ENCODE assay signal across 8 cellular contexts in the genomic region with DNA sequence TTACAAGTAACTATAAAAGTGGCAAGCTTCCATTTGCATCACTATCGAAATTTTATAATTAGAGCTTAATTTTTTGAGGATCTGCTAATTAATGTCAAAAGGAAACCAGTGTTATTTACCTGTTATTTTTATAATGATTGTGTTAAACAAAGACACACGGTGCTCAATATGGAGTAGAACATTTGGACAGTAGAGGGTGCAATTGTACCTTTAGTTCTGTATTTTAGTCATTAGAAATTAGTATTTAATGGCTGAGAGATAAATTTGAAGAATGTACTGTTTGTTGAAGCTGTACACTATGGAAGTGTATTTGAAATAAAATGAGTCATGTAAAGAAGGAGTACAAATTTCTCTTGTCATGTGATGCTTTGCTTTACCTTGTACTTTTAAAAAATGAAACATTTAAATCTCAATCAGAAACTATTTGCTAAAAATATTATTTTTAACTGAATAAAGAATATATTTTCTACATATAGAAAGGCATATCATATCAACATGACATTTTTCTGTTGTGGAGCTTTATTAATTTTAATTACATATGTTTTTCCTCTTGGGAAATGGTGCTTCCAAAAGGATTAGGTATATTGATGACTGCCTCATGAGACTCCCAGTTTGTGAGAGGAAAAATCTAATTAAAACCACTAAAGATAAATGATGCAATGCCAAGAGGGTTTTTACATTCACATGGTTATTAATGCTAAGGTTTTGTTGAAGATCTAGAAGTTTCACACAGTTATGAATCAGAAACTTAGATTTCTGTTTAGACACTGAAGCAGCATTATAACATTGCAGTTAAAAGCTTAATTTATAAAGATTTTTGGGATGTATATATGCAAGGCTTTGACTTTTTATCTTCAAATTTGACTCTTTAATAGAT. TPM values are rescaled to one million over a fixed set of nuclear protein-coding genes. Genes with fewer than 3 reads are reported as not detected.
DNase-seq lines count a peak whose midpoint lies in the region; ATAC-seq and TF ChIP-seq lines count a peak whose summit lies in the region.

No MANE protein-coding gene starts in this region.

- H3K9me3 Mint-ChIP-seq in Calu3 (ENCODE audit: low read depth, unreplicated experiment) (no peaks in the 10 kb centered on the region), chondrocyte (ENCODE audit: low read depth) (peaks cover 6% of the 10 kb centered on the region), mesothelial cell of epicardium (peaks cover 10% of the 10 kb centered on the region)

- H3K4me1 Mint-ChIP-seq in Calu3 (ENCODE audit: low read depth, unreplicated experiment) (no peaks in the 10 kb centered on the region), chondrocyte (ENCODE audit: low read depth) (peaks cover 13% of the 10 kb centered on the region), mesothelial cell of epicardium (peaks cover 22% of the 10 kb centered on the region)

- ATAC-seq in GM21447 (IDR thresholded peaks at IDR 0.05; ENCODE audit: unreplicated experiment) = no peak
- ATAC-seq in aorta (ENCODE audit: low FRiP score) = no peak

- no peak overlapping the region for H3K27ac ChIP-seq in aorta (ENCODE audit: low read depth in 1 of 2, low read length in 2 of 2)

- H3K4me1 ChIP-seq in aorta (ENCODE audit: control insufficient read depth in 1 of 2, insufficient read depth in 2 of 2, low read length in 2 of 2) = no peaks in the 10 kb centered on the region

- no peaks in the 10 kb centered on the region for H3K27me3 ChIP-seq in MG63
- H3K27me3 ChIP-seq in aorta (ENCODE audit: control insufficient read depth in 1 of 2, insufficient read depth in 2 of 2, low read length in 1 of 2) = no peaks in the 10 kb centered on the region

- H3K36me3 Mint-ChIP-seq in Calu3 (ENCODE audit: insufficient read depth, unreplicated experiment) = no peaks in the 10 kb centered on the region
- peaks cover 4% of the 10 kb centered on the region for H3K36me3 Mint-ChIP-seq in chondrocyte (ENCODE audit: low read depth)
- peaks cover 8% of the 10 kb centered on the region for H3K36me3 Mint-ChIP-seq in mesothelial cell of epicardium

- WGBS in aorta, 2 donors = 1 to 3% methylated on average over 2 of the region's 2 CpGs

- H3K9me3 ChIP-seq in MG63 = no peaks in the 10 kb centered on the region
- no peaks in the 10 kb centered on the region for H3K9me3 ChIP-seq in aorta (ENCODE audit: control insufficient read depth, low read length)

- no peaks in the 10 kb centered on the region for H3K36me3 ChIP-seq in MG63
- no peaks in the 10 kb centered on the region for H3K36me3 ChIP-seq in aorta (ENCODE audit: control insufficient read depth in 1 of 2, insufficient read depth in 2 of 2, low read length in 1 of 2)

- H3K4me3 ChIP-seq in MG63 (no peak overlapping the region), aorta (ENCODE audit: low read length in 2 of 2) (no peak overlapping the region)

- H3K27ac Mint-ChIP-seq in Calu3 (ENCODE audit: unreplicated experiment) (no peak overlapping the region), chondrocyte (ENCODE audit: unreplicated experiment) (no peak overlapping the region), mesothelial cell of epicardium (no peak overlapping the region)

- CTCF ChIA-PET in Calu3 (lab: Charles Lee) = interaction anchor here (0.9 to 2.1 kb wide), 2 partner anchors 148 to 358 kb away, joined by 3 to 10 read pairs; no protein-coding TSS in a partner anchor

- TF ChIP-seq CTCF in Calu3 (IDR thresholded peaks at IDR 0.05; ENCODE audit: unreplicated experiment) (peak; percentile 44), chondrocyte (IDR thresholded peaks at IDR 0.05) (peak; percentile 97), mesothelial cell of epicardium (IDR thresholded peaks at IDR 0.05; ENCODE audit: unreplicated experiment) (peak; percentile 64)

- no peak overlapping the region for H3K4me3 Mint-ChIP-seq in Calu3 (ENCODE audit: low read depth, unreplicated experiment)
- H3K4me3 Mint-ChIP-seq in chondrocyte (ENCODE audit: unreplicated experiment) = no peak overlapping the region
- no peak overlapping the region for H3K4me3 Mint-ChIP-seq in mesothelial cell of epicardium

- DNase-seq in Calu3 (no peak), LHCN-M2 (ENCODE audit: low read depth) (peak; percentile 58), chondrocyte (ENCODE audit: low spot score) (no peak), mesothelial cell of epicardium (ENCODE audit: low spot score in 2 of 2, unreplicated experiment in 2 of 2) (no peak), MG63 (no peak), aorta (no peak)
- no peak for DNase-seq in stimulated activated CD4-positive, alpha-beta T cell treated with anti-CD3 and anti-CD28 coated beads, Interleukin-2, amount 100 ng/mL, for 24 hours

- no TSS peak for BruUV-seq in Calu3 (replicated peaks; lab: Mats Ljungman, UMichigan)

- intact Hi-C loops in Calu3 (cut with micrococcal nuclease; ENCODE audit: unreplicated experiment) (loop anchor here (1.0 to 5.0 kb wide), 4 partner anchors 358 to 1153 kb away; no protein-coding TSS in a partner anchor), aorta (cut with DNase I) (no loop called here)

- H3K27me3 Mint-ChIP-seq in Calu3 (ENCODE audit: unreplicated experiment) (no peaks in the 10 kb centered on the region), chondrocyte (ENCODE audit: low read depth) (no peaks in the 10 kb centered on the region), mesothelial cell of epicardium (ENCODE audit: low read depth) (no peaks in the 10 kb centered on the region)

RNA-seq across cellular contexts. Expression of gene PRKG1, which starts 10.4 kb away (rescaled TPM):
- total RNA-seq in Calu3 (2022) (0.21 and 0.81 TPM in 2 replicates), LHCN-M2 (2014; rRNA removed) (6.2 and 6.4 TPM in 2 replicates), chondrocyte (22.8 to 27.1 TPM (median 23.4 TPM) in 3 replicates), mesothelial cell of epicardium (35.0 to 37.0 TPM (median 35.9 TPM) in 3 replicates), aorta (100 to 1,000 TPM; 153 to 199 TPM)
- 3.0 TPM for polyA plus RNA-seq in LHCN-M2 (2012)
- total RNA-seq in MG63 (2014; rRNA removed; shearing (Covaris generic); ENCODE audit: low replicate concordance) = 3.9 and 5.9 TPM in 2 replicates
- 10 to 100 TPM; 26.2 to 35.7 TPM for polyA plus RNA-seq in aorta

Comparison
In these comparisons a context has a peak if more than half of its experiments do, and no peak if none do; other contexts are left out.
1. CTCF ChIP-seq: peak in every context shown above with its lines; median percentile 97 in chondrocyte; 64 in mesothelial cell of epicardium; 44 in Calu3.